ENCODE assay signal across 8 cellular contexts in the genomic region with DNA sequence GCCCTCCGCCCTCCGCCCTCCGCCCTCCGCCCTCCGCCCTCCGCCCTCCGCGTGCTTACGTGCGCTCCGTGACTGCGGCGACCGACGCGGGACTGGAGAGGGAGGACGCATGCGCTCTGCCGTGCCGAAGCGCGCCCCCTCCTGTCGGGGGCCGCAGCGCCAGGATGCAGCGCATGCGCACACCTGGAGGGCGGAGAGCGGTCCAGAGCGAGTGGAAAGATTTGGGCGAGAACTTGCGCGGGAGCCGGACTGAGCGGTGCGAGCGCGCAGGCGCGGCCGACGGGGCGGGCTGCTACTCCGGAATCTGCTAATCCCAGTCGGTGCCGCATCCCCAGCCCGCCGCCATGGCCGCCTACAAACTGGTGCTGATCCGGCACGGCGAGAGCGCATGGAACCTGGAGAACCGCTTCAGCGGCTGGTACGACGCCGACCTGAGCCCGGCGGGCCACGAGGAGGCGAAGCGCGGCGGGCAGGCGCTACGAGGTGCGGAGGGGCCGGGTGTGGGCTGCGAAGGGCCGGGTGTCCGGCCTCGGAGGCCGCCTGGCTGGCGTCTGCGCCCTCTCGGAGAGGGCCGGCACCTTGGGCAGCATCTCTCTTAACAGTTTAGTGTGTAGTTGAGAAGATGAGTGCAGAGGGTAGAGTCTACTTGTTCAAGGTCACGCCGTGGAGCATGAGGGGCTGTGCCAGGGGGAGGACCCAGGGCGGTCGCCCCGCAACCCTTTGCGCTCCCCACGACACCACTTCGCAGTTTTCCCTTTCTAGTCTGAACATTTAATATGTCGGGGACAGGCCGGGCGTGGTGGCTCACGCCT. TPM values are rescaled to one million over a fixed set of nuclear protein-coding genes. Genes with fewer than 3 reads are reported as not detected.
A peak's percentile ranks its signal among the peaks of the same experiment; 100 is the strongest.
DNase-seq lines count a peak whose midpoint lies in the region; ATAC-seq and TF ChIP-seq lines count a peak whose summit lies in the region.

A gene (plus strand): TSS at position 228 of the 812 bp plus-strand sequence. CDS start 117 bp downstream, at position 345.

- H3K27me3 ChIP-seq in adipocyte (replicated peaks; ENCODE audit: control insufficient read depth, insufficient read depth, low read length) (no peaks in the 10 kb centered on the region), upper lobe of left lung (no peaks in the 10 kb centered on the region)

- peak in 1 of 4 donors; percentile 60 for TF ChIP-seq EP300 in upper lobe of left lung (IDR thresholded peaks at IDR 0.05)

- H3K9ac ChIP-seq in adipocyte (ENCODE audit: low read length): peak within 1 kb of the TSS; percentile 98

- DNase-seq in NCI-H1417 treated with DMSO at 0.1 percent for 48 hours (lab: John Stamatoyannopoulos, UW): peak; percentile 74
- peak; percentile 92 for DNase-seq in SW480 (ENCODE audit: low spot score)
- peak; percentile 97 for DNase-seq in adipocyte (ENCODE audit: low read depth)
- DNase-seq in cardiac septum (ENCODE audit: low spot score): peak; percentile 99
- DNase-seq in posterior cingulate gyrus: peak; percentile 90 to 99 (median 94)
- DNase-seq in upper lobe of left lung: peak; percentile 96 to 99

- WGBS in upper lobe of left lung, 2 donors: 1 to 2% methylated on average over 11 to 36 of the region's 90 CpGs

- peak within 1 kb of the TSS; percentile 88 to 94 (median 92) for H3K27ac ChIP-seq in upper lobe of left lung

- H3K4me1 ChIP-seq in adipocyte (ENCODE audit: control insufficient read depth, insufficient read depth, low read length) (peaks cover 40% of the 10 kb centered on the region), upper lobe of left lung (peaks cover 30 to 50% (median 38%) of the 10 kb centered on the region in 4 donors)

- TF ChIP-seq POLR2A in upper lobe of left lung (IDR thresholded peaks at IDR 0.05): peak in 3 of 4 donors; percentile 83 to 87 (median 87)

- peak within 1 kb of the TSS; percentile 79 for H3K4me3 ChIP-seq in GM12875 (ENCODE audit: low read depth, low read length)
- H3K4me3 ChIP-seq in adipocyte (ENCODE audit: low read length): peak within 1 kb of the TSS; percentile 97
- H3K4me3 ChIP-seq in upper lobe of left lung: peak within 1 kb of the TSS; percentile 72 to 97 (median 92)

- TF ChIP-seq CTCF in GM12875 (IDR thresholded peaks at IDR 0.05; ENCODE audit: borderline replicate concordance, insufficient read depth, low read depth, low read length) (peak; percentile 90), upper lobe of left lung (IDR thresholded peaks at IDR 0.05) (peak; percentile 58 to 94 (median 86))

- no peaks in the 10 kb centered on the region for H3K9me3 ChIP-seq in adipocyte (ENCODE audit: control insufficient read depth, low read length)
- H3K9me3 ChIP-seq in upper lobe of left lung: no peaks in the 10 kb centered on the region

- intact Hi-C loops in cardiac septum (cut with DNase I) (loop anchor here (2.0 kb wide), 1 partner anchor 21 kb away; a partner anchor contains a TSS), posterior cingulate gyrus (cut with DNase I) (loop anchor here (2.0 kb wide), 1 partner anchor 21 kb away; a partner anchor contains a TSS)

- ATAC-seq in HG02798 (IDR thresholded peaks at IDR 0.05; ENCODE audit: poor library complexity, unreplicated experiment) (peak; percentile 89), upper lobe of left lung (ENCODE audit: low FRiP score in 2 of 2) (peak; percentile 96 to 97)

- peaks cover 17% of the 10 kb centered on the region for H3K36me3 ChIP-seq in adipocyte (ENCODE audit: control insufficient read depth, insufficient read depth, low read length, severe bottlenecking)
- peaks cover 4 to 22% (median 9%) of the 10 kb centered on the region in 4 donors for H3K36me3 ChIP-seq in upper lobe of left lung

RNA-seq across cellular contexts. Expression of the gene that starts here (rescaled TPM):
- total RNA-seq in cardiac septum (331 TPM), upper lobe of left lung (100 to 1,000 TPM in 5 of 6 donors, 10 to 100 TPM in 1; 55.5 to 184 (median 137) TPM)

Comparison
In these comparisons a context has a peak if more than half of its experiments do, and no peak if none do; other contexts are left out.
1. Peak in every context shown above with its lines: DNase-seq, ATAC-seq, H3K4me3 ChIP-seq and H3K27ac ChIP-seq.